Comparison of ENCODE assay signal across 14 cellular contexts in genomic region chr4:828641-829271, GRCh38. TPM values are rescaled to one million over a fixed set of nuclear protein-coding genes. Genes with fewer than 3 reads are reported as not detected.
DNase-seq lines count a peak whose midpoint lies in the region; ATAC-seq, FAIRE-seq and TF ChIP-seq lines count a peak whose summit lies in the region.
"Had no signal": no experiment of that assay in that cellular context is flagged by ENCODE, and none has a peak within 500 bp of the region (broad histone marks: within the 10 kb centered on the region; RNA-seq: fewer than 3 reads in every experiment).

No MANE protein-coding gene starts in this region.

- peaks cover 9 to 11% of the 10 kb centered on the region in 2 donors for H3K27me3 Mint-ChIP-seq in natural killer cell treated with Interleukin-12 subunit alpha and Interleukin-12 subunit beta and Interleukin-15 and Interleukin-18, amount 100 ng/mL, for 72 hours

- no peak overlapping the region for H3K4me3 Mint-ChIP-seq in natural killer cell treated with Interleukin-12 subunit alpha and Interleukin-12 subunit beta and Interleukin-15 and Interleukin-18, amount 100 ng/mL, for 72 hours

- TF ChIP-seq EP300 in HepG2 (IDR thresholded peaks at IDR 0.05; ENCODE audit: low read depth in 2 of 2, low read length in 2 of 2) (no peak), HepG2 (CRISPR knock-in tag; IDR thresholded peaks at IDR 0.05; ENCODE audit: borderline replicate concordance) (no peak)

- no peaks in the 10 kb centered on the region for H3K36me3 ChIP-seq in HepG2 (replicated peaks in 1 of 2; ENCODE audit: control insufficient read depth in 1 of 2, insufficient read depth in 2 of 2, low read length in 2 of 2)

- peaks cover 12% of the 10 kb centered on the region in 2 donors for H3K4me1 Mint-ChIP-seq in natural killer cell treated with Interleukin-12 subunit alpha and Interleukin-12 subunit beta and Interleukin-15 and Interleukin-18, amount 100 ng/mL, for 72 hours (ENCODE audit: low read depth in 2 of 2)

- 16% methylated on average over 10 of the region's 16 CpGs for WGBS in HepG2 (ENCODE audit: low lambda C conversion rate)

- no TSS peak for BruUV-seq in HepG2 (replicated peaks; lab: Mats Ljungman, UMichigan)

- in situ Hi-C loops in HepG2 (cut with HindIII; ENCODE audit: extremely low pct_ligation_motif_present, low pct_unique_long_range_greater_than_20kb), result no loop called here

- no peak overlapping the region for H3K4me3 ChIP-seq in AG10803 (ENCODE audit: low read length)
- H3K4me3 ChIP-seq in choroid plexus epithelial cell (ENCODE audit: low read depth, low read length), result no peak overlapping the region
- no peak overlapping the region; a peak in 1 of 6 replicates for H3K4me3 ChIP-seq in HepG2 (replicated peaks in 1 of 3; ENCODE audit: insufficient read depth in 1 of 3, low read depth in 2 of 3, low read length in 3 of 3)

- H3K9me3 ChIP-seq in HepG2 (ENCODE audit: low read length), result no peaks in the 10 kb centered on the region

- H3K36me3 Mint-ChIP-seq in natural killer cell treated with Interleukin-12 subunit alpha and Interleukin-12 subunit beta and Interleukin-15 and Interleukin-18, amount 100 ng/mL, for 72 hours, result peaks cover 7% of the 10 kb centered on the region
- H3K36me3 Mint-ChIP-seq: IgD-negative memory B cell had no signal

- H3K9ac ChIP-seq in HepG2 (ENCODE audit: insufficient read depth, low read depth, low read length), result no peak overlapping the region

- POLR2A ChIA-PET in HepG2 (lab: Yijun Ruan, JAX), result interaction anchor here (1.0 to 2.1 kb wide), 3 partner anchors 13 to 47 kb away, joined by 3 to 9 read pairs (median 4); no protein-coding TSS in a partner anchor

- no peak for DNase-seq in AG10803 (ENCODE audit: low read depth)
- peak; percentile 38 for DNase-seq in HT1080 (ENCODE audit: low read depth)
- peak; percentile 14 for DNase-seq in choroid plexus epithelial cell (ENCODE audit: low read depth)
- peak; percentile 49 for DNase-seq in HepG2 (ENCODE audit: low spot score)
- DNase-seq in effector CD4-positive, alpha-beta T cell, result no peak
- DNase-seq in natural killer cell treated with Interleukin-12 subunit alpha and Interleukin-12 subunit beta and Interleukin-15 and Interleukin-18, amount 100 ng/mL, for 72 hours (ENCODE audit: low spot score), result no peak
- DNase-seq in NCI-H748 treated with DMSO at 0.1 percent for 48 hours (lab: John Stamatoyannopoulos, UW), result no peak
- DNase-seq: NCI-H524 treated with DMSO at 0.1 percent for 48 hours, small intestine had no signal

- H3K4me1 ChIP-seq in HepG2 (ENCODE audit: insufficient read depth, low read length), result peaks cover 11% of the 10 kb centered on the region; the same call in 1 of the 2 replicates

- no peak overlapping the region for H3K4me2 ChIP-seq in HepG2 (ENCODE audit: low read depth, low read length)

- H2AFZ ChIP-seq in HepG2 (ENCODE audit: low read length), result no peak overlapping the region

- intact Hi-C loops in HepG2 (cut with micrococcal nuclease; ENCODE audit: unreplicated experiment), result no loop called here

- TF ChIP-seq POLR2A in HepG2 (IDR thresholded peaks at IDR 0.05; ENCODE audit: insufficient read depth in 1 of 2, low read depth in 2 of 2, low read length in 2 of 2), result no peak

- TF ChIP-seq CTCF in AG10803 (conservative IDR thresholded peaks at IDR 0.05; ENCODE audit: low read length) (0 out of 2 replicates have a peak, but pooled peaks have one; percentile 5), choroid plexus epithelial cell (conservative IDR thresholded peaks at IDR 0.05; ENCODE audit: low read depth, low read length) (peak; percentile 13), HepG2 (CRISPR knock-in tag; IDR thresholded peaks at IDR 0.05) (peak; percentile 35; the same call in 1 of the 2 replicates)

- peaks cover 7% of the 10 kb centered on the region; the same call in 1 of the 2 replicates for H4K20me1 ChIP-seq in HepG2 (ENCODE audit: insufficient read depth, low read length)

- FAIRE-seq in HepG2 (lab: Jason Lieb, UNC), result peak; percentile 36
- FAIRE-seq: small intestine had no signal

- H3K79me2 ChIP-seq in HepG2 (ENCODE audit: insufficient read depth, low read length), result no peaks in the 10 kb centered on the region

- peak; percentile 24; the same call in 1 of the 2 replicates for TF ChIP-seq RAD21 in HepG2 (CRISPR knock-in tag; IDR thresholded peaks at IDR 0.05)

- H3K9me3 Mint-ChIP-seq in natural killer cell treated with Interleukin-12 subunit alpha and Interleukin-12 subunit beta and Interleukin-15 and Interleukin-18, amount 100 ng/mL, for 72 hours, result no peaks in the 10 kb centered on the region
- H3K9me3 Mint-ChIP-seq: activated T-helper 1 cell treated with anti-CD3 and anti-CD28 coated beads, Interleukin-12 subunit alpha, Interleukin-12 subunit beta, Interleukin-2, Interleukin-4 antibody, amounts not matched to agents 30 ng/mL and 10 ng/mL and 1 ng/mL, durations not matched to agents 14 hours and 24 hours and 36 hours; IgD-negative memory B cell had no signal

- ATAC-seq in HepG2 (peak; percentile 83), HG02798 (IDR thresholded peaks at IDR 0.05; ENCODE audit: poor library complexity, unreplicated experiment) (no peak)
- ATAC-seq in natural killer cell treated with Interleukin-12 subunit alpha and Interleukin-12 subunit beta and Interleukin-15 and Interleukin-18, amount 100 ng/mL, for 72 hours, result no peak

- CTCF ChIA-PET in HepG2 (lab: Yijun Ruan, JAX; ENCODE audit: low intra/inter-chr PET ratio, low total read pairs), result no interaction called here

- H3K27ac Mint-ChIP-seq in natural killer cell treated with Interleukin-12 subunit alpha and Interleukin-12 subunit beta and Interleukin-15 and Interleukin-18, amount 100 ng/mL, for 72 hours, result no peak overlapping the region
- H3K27ac Mint-ChIP-seq: CD8-positive, alpha-beta memory T cell had no signal

- no peak overlapping the region for H3K27ac ChIP-seq in HepG2 (ENCODE audit: extremely low read length, insufficient read depth, low read length)

- H3K27me3 ChIP-seq in HepG2 (ENCODE audit: control insufficient read depth in 1 of 2, insufficient read depth in 2 of 2, low read length in 2 of 2), result peaks cover 27 to 83% of the 10 kb centered on the region in 2 experiments

TF ChIP-seq in HepG2, 621 proteins besides CTCF, POLR2A, EP300 and RAD21 (continues in another document):
- TF ChIP-seq BRCA1 (CRISPR knock-in tag; IDR thresholded peaks at IDR 0.05), result no peak
- 0 out of 2 replicates have a peak, but pooled peaks have one; percentile 30 for TF ChIP-seq DZIP1 (CRISPR knock-in tag; IDR thresholded peaks at IDR 0.05)

RNA-seq across cellular contexts. Expression of gene CPLX1, which starts 2.8 kb away (rescaled TPM):
- not detected in 2 replicates for total RNA-seq in HT1080 (2014; rRNA removed; shearing (Covaris generic))
- 0.21 and 0.52 TPM in 2 replicates for polyA plus RNA-seq in HT1080 (2015; cell fraction: cytosol; rRNA removed)
- 0.27 and 0.29 TPM in 2 replicates for polyA plus RNA-seq in HT1080 (2015; cell fraction: nucleus; rRNA removed)
- total RNA-seq in HepG2 (2016; rRNA removed; fragmentation: Illumina TruSeq; extraction: Trizol), result 0.18 and 0.36 TPM in 2 replicates
- 0.30 TPM in 1 of 2 replicates, not detected in the other for total RNA-seq in HepG2 (2016; cell fraction: cytosol; rRNA removed; fragmentation: Illumina TruSeq; extraction: Trizol; ENCODE audit: low read depth)
- total RNA-seq in HepG2 (2016; cell fraction: insoluble cytoplasmic fraction; rRNA removed; fragmentation: Illumina TruSeq; extraction: Trizol), result 0.16 and 0.24 TPM in 2 replicates
- total RNA-seq in HepG2 (2016; cell fraction: membrane; rRNA removed; fragmentation: Illumina TruSeq; extraction: Trizol), result 0.37 and 0.48 TPM in 2 replicates
- total RNA-seq in HepG2 (2016; cell fraction: nucleus; rRNA removed; fragmentation: Illumina TruSeq; extraction: Trizol), result not detected in 2 replicates
- polyA plus RNA-seq in HepG2 (2011; rRNA removed), result 0.18 and 0.57 TPM in 2 replicates
- 0.08 and 0.18 TPM in 2 replicates for polyA plus RNA-seq in HepG2 (2011; cell fraction: cytosol; rRNA removed)
- polyA plus RNA-seq in HepG2 (2011; cell fraction: nucleus; rRNA removed), result 0.58 and 0.95 TPM in 2 replicates
- 0.87 and 3.8 TPM in 2 replicates for polyA plus RNA-seq in HepG2 (2012)
- 0.68 and 0.69 TPM in 2 replicates for polyA plus RNA-seq in HepG2 (2016; cell fraction: cytosol; fragmentation: Illumina TruSeq; extraction: Trizol; ENCODE audit: low read depth)
- polyA plus RNA-seq in HepG2 (2016; cell fraction: insoluble cytoplasmic fraction; fragmentation: Illumina TruSeq; extraction: Trizol; ENCODE audit: low read depth), result 0.49 and 0.90 TPM in 2 replicates
- 0.89 and 1.3 TPM in 2 replicates for polyA plus RNA-seq in HepG2 (2016; cell fraction: membrane; fragmentation: Illumina TruSeq; extraction: Trizol; ENCODE audit: low read depth)
- polyA plus RNA-seq in HepG2 (2016; cell fraction: nucleus; fragmentation: Illumina TruSeq; extraction: Trizol; ENCODE audit: insufficient read depth, low read depth), result 0.38 and 0.60 TPM in 2 replicates
- polyA minus RNA-seq in HepG2 (2011; rRNA and poly(A)+ RNA removed; ENCODE audit: low replicate concordance), result 0.12 and 0.68 TPM in 2 replicates
- polyA minus RNA-seq in HepG2 (2011; cell fraction: cytosol; rRNA and poly(A)+ RNA removed), result 0.30 TPM in 1 of 2 replicates, not detected in the other
- polyA minus RNA-seq in HepG2 (2011; cell fraction: nucleus; rRNA and poly(A)+ RNA removed), result 0.25 TPM in 1 of 2 replicates, not detected in the other
- not detected for total RNA-seq in natural killer cell treated with Interleukin-12 subunit alpha and Interleukin-12 subunit beta and Interleukin-15 and Interleukin-18, amount 100 ng/mL, for 72 hours
- total RNA-seq: lung microvascular endothelial cell had no signal
- polyA plus RNA-seq: CD8-positive, alpha-beta memory T cell; IgD-negative memory B cell had no signal

Comparison
In these comparisons a context has a peak if more than half of its experiments do, and no peak if none do; other contexts are left out.
1. DNase-seq: peak in HT1080 (single experiment), choroid plexus epithelial cell (single experiment) and HepG2 (single experiment); none in AG10803 (single experiment), effector CD4-positive, alpha-beta T cell (single experiment), natural killer cell treated with Interleukin-12 subunit alpha and Interleukin-12 subunit beta and Interleukin-15 and Interleukin-18, amount 100 ng/mL, for 72 hours (single experiment) and NCI-H748 treated with DMSO at 0.1 percent for 48 hours (single experiment).
2. Peak in every context shown above with its lines, with median percentiles within 50 percentile points of each other: CTCF ChIP-seq.